In the genomic region with DNA sequence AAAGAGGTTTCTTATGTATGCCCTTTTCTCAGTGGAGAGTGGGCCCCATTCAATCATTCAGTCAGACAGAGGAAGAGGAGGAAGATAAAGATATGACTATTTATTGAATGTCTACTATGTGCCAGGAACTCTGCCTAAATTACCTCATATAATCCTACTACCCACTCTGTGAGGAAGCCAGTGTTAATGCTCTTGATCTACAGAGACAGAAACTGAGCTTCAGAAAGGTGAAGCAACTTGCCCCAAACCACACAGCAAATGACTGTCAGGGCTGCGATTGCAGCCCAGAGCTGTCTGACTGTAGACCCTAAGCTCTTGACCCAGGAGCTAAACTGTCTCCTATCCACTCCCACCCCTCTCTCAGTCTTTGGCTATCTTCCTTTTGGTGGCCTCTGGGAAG, we compare ENCODE assay signal across 23 cellular contexts. TPM values are rescaled to one million over a fixed set of nuclear protein-coding genes. Genes with fewer than 3 reads are reported as not detected.
A peak's percentile ranks its signal among the peaks of the same experiment; 100 is the strongest.
DNase-seq lines count a peak whose midpoint lies in the region; ATAC-seq and TF ChIP-seq lines count a peak whose summit lies in the region.
"Had no signal": no experiment of that assay in that cellular context is flagged by ENCODE, and none has a peak within 500 bp of the region (broad histone marks: within the 10 kb centered on the region; RNA-seq: fewer than 3 reads in every experiment).

No MANE protein-coding gene starts in this region.

- H3K9me2 ChIP-seq in GM23338 (ENCODE audit: insufficient read depth), result no peaks in the 10 kb centered on the region

- no peak overlapping the region for H3K27ac Mint-ChIP-seq in GM23338
- no peak overlapping the region for H3K27ac Mint-ChIP-seq in activated CD8-positive, alpha-beta T cell treated with anti-CD3 and anti-CD28 coated beads, Interleukin-2, amount 10 ng/mL, durations not matched to agents 7 days and 5 days
- H3K27ac Mint-ChIP-seq: CD8-positive, alpha-beta T cell had no signal

- no peaks in the 10 kb centered on the region for H3K36me3 Mint-ChIP-seq in GM23338 (ENCODE audit: low read depth)
- H3K36me3 Mint-ChIP-seq in activated CD8-positive, alpha-beta T cell treated with anti-CD3 and anti-CD28 coated beads, Interleukin-2, amount 10 ng/mL, durations not matched to agents 7 days and 5 days (ENCODE audit: low read depth), result no peaks in the 10 kb centered on the region
- H3K36me3 Mint-ChIP-seq: CD8-positive, alpha-beta T cell had no signal

- H3K4me3 Mint-ChIP-seq in GM23338, result no peak overlapping the region; the same call in 2 of the 3 replicates
- no peak overlapping the region for H3K4me3 Mint-ChIP-seq in activated CD8-positive, alpha-beta T cell treated with anti-CD3 and anti-CD28 coated beads, Interleukin-2, amount 10 ng/mL, durations not matched to agents 7 days and 5 days
- H3K4me3 Mint-ChIP-seq: CD8-positive, alpha-beta T cell had no signal

- no peaks in the 10 kb centered on the region for H3K9me3 ChIP-seq in heart right ventricle
- H3K9me3 ChIP-seq: A549, Caco-2, SJCRH30 had no signal

- peak; percentile 11 for DNase-seq in Right ventricle myocardium inferior (ENCODE audit: missing footprints)
- DNase-seq in heart right ventricle, result no peak
- DNase-seq in GM23338 (ENCODE audit: low spot score), result no peak
- DNase-seq in activated CD8-positive, alpha-beta T cell treated with anti-CD3 and anti-CD28 coated beads, Interleukin-2, amount 10 ng/mL, durations not matched to agents 7 days and 5 days, result no peak
- DNase-seq in hippocampal formation (lab: John Stamatoyannopoulos, UW), result no peak
- DNase-seq in effector CD8-positive, alpha-beta T cell (lab: John Stamatoyannopoulos, UW), result no peak
- DNase-seq in NCI-H2171 (lab: John Stamatoyannopoulos, UW), result no peak
- DNase-seq: Caco-2; CD8-positive, alpha-beta T cell; DMS79; EL; GF-D8; Karpas-422; NCI-H2029; NCI-H446 treated with DMSO at 0.1 percent for 48 hours; NCI-H526; NCI-H82; NK-92 treated with Interleukin-12 subunit alpha and Interleukin-12 subunit beta, amount 100 ng/mL, for 24 hours; PC-3 had no signal

- H3K4me2 ChIP-seq in GM23338, result peak overlapping the region; percentile 71
- H3K4me2 ChIP-seq: A549 had no signal

- 91 to 92% methylated on average over 1 of the region's 1 CpG for WGBS in heart right ventricle, 2 donors

- H3K27me3 ChIP-seq in heart right ventricle (peaks cover 0 to 100% (median 74%) of the 10 kb centered on the region in 7 donors), GM23338 (ENCODE audit: insufficient read depth) (peaks cover 54% of the 10 kb centered on the region)

- no peak overlapping the region for H3K4me3 ChIP-seq in heart right ventricle
- no peak overlapping the region for H3K4me3 ChIP-seq in GM23338
- H3K4me3 ChIP-seq: A549, SJCRH30 had no signal

- CTCF ChIA-PET in activated CD8-positive, alpha-beta T cell treated with anti-CD3 and anti-CD28 coated beads, Interleukin-2, amount 10 ng/mL, durations not matched to agents 7 days and 5 days (lab: Charles Lee), result interaction anchor here (1.0 to 4.4 kb wide), 5 partner anchors 9 to 70 kb away, joined by 3 to 22 read pairs (median 13); partner anchors contain the start of gene SRCIN1

- H3K9me3 Mint-ChIP-seq in GM23338, result no peaks in the 10 kb centered on the region
- H3K9me3 Mint-ChIP-seq in activated CD8-positive, alpha-beta T cell treated with anti-CD3 and anti-CD28 coated beads, Interleukin-2, amount 10 ng/mL, durations not matched to agents 7 days and 5 days (ENCODE audit: insufficient read depth), result no peaks in the 10 kb centered on the region
- H3K9me3 Mint-ChIP-seq: CD8-positive, alpha-beta T cell had no signal

- peaks cover 89% of the 10 kb centered on the region for H3K4me1 Mint-ChIP-seq in GM23338
- peaks cover 34% of the 10 kb centered on the region for H3K4me1 Mint-ChIP-seq in activated CD8-positive, alpha-beta T cell treated with anti-CD3 and anti-CD28 coated beads, Interleukin-2, amount 10 ng/mL, durations not matched to agents 7 days and 5 days (ENCODE audit: low read depth)

- POLR2A ChIA-PET in activated CD8-positive, alpha-beta T cell treated with anti-CD3 and anti-CD28 coated beads, Interleukin-2, amount 10 ng/mL, durations not matched to agents 7 days and 5 days (lab: Charles Lee), result no interaction called here

- ATAC-seq in Right ventricle myocardium inferior (no peak), heart right ventricle (no peak), GM23338 (no peak)
- peak; percentile 18 for ATAC-seq in activated CD8-positive, alpha-beta T cell treated with anti-CD3 and anti-CD28 coated beads, Interleukin-2, amount 10 ng/mL, durations not matched to agents 7 days and 5 days
- ATAC-seq: CD8-positive, alpha-beta T cell; PC-3; SK-N-SH treated with all-trans-retinoic acid at 6 μM for 48 hours had no signal

- peaks cover 39% of the 10 kb centered on the region for H3K27me3 Mint-ChIP-seq in GM23338 (ENCODE audit: insufficient read depth, low read depth, poor library complexity)
- H3K27me3 Mint-ChIP-seq in activated CD8-positive, alpha-beta T cell treated with anti-CD3 and anti-CD28 coated beads, Interleukin-2, amount 10 ng/mL, durations not matched to agents 7 days and 5 days (ENCODE audit: low read depth), result peaks cover 73% of the 10 kb centered on the region

- H4K20me1 ChIP-seq in GM23338 (replicated peaks; ENCODE audit: insufficient read depth), result no peaks in the 10 kb centered on the region

- peaks cover 16% of the 10 kb centered on the region for H3F3A ChIP-seq in GM23338 (replicated peaks; ENCODE audit: low read depth)

- H3K4me1 ChIP-seq in heart right ventricle (peaks cover 0 to 9% (median 5%) of the 10 kb centered on the region in 9 donors), GM23338 (ENCODE audit: insufficient read depth) (peaks cover 58% of the 10 kb centered on the region)
- H3K4me1 ChIP-seq: SJCRH30 had no signal

- H3K36me3 ChIP-seq in heart right ventricle, result no peaks in the 10 kb centered on the region
- no peaks in the 10 kb centered on the region for H3K36me3 ChIP-seq in GM23338 (ENCODE audit: insufficient read depth)
- H3K36me3 ChIP-seq: SJCRH30 had no signal

- TF ChIP-seq CTCF in heart right ventricle (IDR thresholded peaks at IDR 0.05), result no peak
- TF ChIP-seq CTCF in GM23338 (conservative IDR thresholded peaks at IDR 0.05; ENCODE audit: low read depth in 2 of 2), result no peak

- intact Hi-C loops in Right ventricle myocardium inferior (cut with DNase I), result no loop called here
- intact Hi-C loops in heart right ventricle (cut with DNase I), result no loop called here

- H3K79me2 ChIP-seq in GM23338 (replicated peaks; ENCODE audit: insufficient read depth), result no peaks in the 10 kb centered on the region

- H3K27ac ChIP-seq in heart right ventricle (no peak overlapping the region), GM23338 (ENCODE audit: low read depth) (no peak overlapping the region)
- H3K27ac ChIP-seq: A549, C4-2B, SJCRH30 had no signal

- H2AFZ ChIP-seq in GM23338, result no peak overlapping the region

RNA-seq across cellular contexts. Expression of gene SRCIN1, which starts 8.4 kb away (rescaled TPM):
- 1.4 TPM for total RNA-seq in Right ventricle myocardium inferior
- total RNA-seq in heart right ventricle, result 1 to 10 TPM in 8 of 10 donors, under 1 TPM in 2; 0.27 to 3.2 (median 1.3) TPM
- 1 to 10 TPM in 1 of 2 donors, under 1 TPM in 1; 0.29 to 1.2 TPM for polyA plus RNA-seq in heart right ventricle
- 1.3 and 2.2 TPM in 2 replicates for total RNA-seq in GM23338 (2014; rRNA removed; shearing (Covaris generic))
- polyA plus RNA-seq in GM23338 (2016; fragmentation: Nextera tagmentation; extraction: Ambion mirVana), result 0.87 TPM in 2 replicates
- total RNA-seq in activated CD8-positive, alpha-beta T cell treated with anti-CD3 and anti-CD28 coated beads, Interleukin-2, amount 10 ng/mL, durations not matched to agents 7 days and 5 days, result under 1 TPM in 1 of 2 experiments, not detected in 1; 0.34 TPM
